ENCODE assay signal across 25 cellular contexts in the genomic region with DNA sequence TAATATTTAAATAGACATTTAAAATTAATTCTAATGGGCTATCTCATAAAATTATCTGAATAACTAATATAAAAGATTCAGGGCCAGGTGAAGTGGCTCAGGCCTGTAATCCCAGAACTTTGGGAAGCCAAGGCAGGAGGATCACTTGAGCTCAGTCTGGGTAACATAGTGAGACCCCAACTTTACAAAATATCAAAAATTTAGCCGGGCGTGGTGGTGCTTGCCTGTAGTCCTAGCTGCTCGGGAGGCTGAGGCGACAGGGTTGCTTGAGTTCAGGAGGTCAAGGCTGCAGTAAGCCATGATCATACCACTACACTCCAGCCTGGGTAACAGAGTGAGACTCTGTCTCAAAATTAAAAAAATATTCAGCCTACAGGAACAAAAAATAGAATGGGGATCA. TPM values are rescaled to one million over a fixed set of nuclear protein-coding genes. Genes with fewer than 3 reads are reported as not detected.
"Had no signal": no experiment of that assay in that cellular context is flagged by ENCODE, and none has a peak within 500 bp of the region (broad histone marks: within the 10 kb centered on the region; RNA-seq: fewer than 3 reads in every experiment).

No MANE protein-coding gene starts in this region.

- H3K27me3 ChIP-seq: breast epithelium, esophagus muscularis mucosa, foreskin keratinocyte, heart left ventricle, left lung, suprapubic skin, tibial artery had no signal

- H3K4me3 ChIP-seq: heart left ventricle, left lung, lower lobe of right lung, smooth muscle cell, suprapubic skin, tibial artery had no signal

- H3K36me3 ChIP-seq: breast epithelium, esophagus muscularis mucosa, heart left ventricle, left lung, lower lobe of right lung, suprapubic skin, tibial artery had no signal

- H3K4me3 Mint-ChIP-seq: activated CD4-positive, alpha-beta T cell treated with anti-CD3 and anti-CD28 coated beads for 36 hours; activated naive CD4-positive, alpha-beta T cell treated with anti-CD3 and anti-CD28 coated beads, Interleukin-2, amount 10 ng/mL, durations not matched to agents 7 days and 5 days; natural killer cell treated with Interleukin-12 subunit alpha and Interleukin-12 subunit beta and Interleukin-15 and Interleukin-18, amount 100 ng/mL, for 72 hours had no signal

- H3K9me3 Mint-ChIP-seq: activated naive CD4-positive, alpha-beta T cell treated with anti-CD3 and anti-CD28 coated beads, Interleukin-2, amount 10 ng/mL, durations not matched to agents 7 days and 5 days; activated naive CD8-positive, alpha-beta T cell treated with anti-CD3 and anti-CD28 coated beads, Interleukin-2, amount 10 ng/mL, durations not matched to agents 7 days and 5 days; natural killer cell treated with Interleukin-12 subunit alpha and Interleukin-12 subunit beta and Interleukin-15 and Interleukin-18, amount 100 ng/mL, for 72 hours; stimulated activated naive B cell treated with anti-CD40 and anti-IgM and Interleukin-4, amounts not matched to agents 10 μg/mL and 1 μg/mL and 100 μg/mL, for 72 hours had no signal

- H3K27ac Mint-ChIP-seq: activated CD4-positive, alpha-beta T cell treated with anti-CD3 and anti-CD28 coated beads for 36 hours; activated naive CD4-positive, alpha-beta T cell treated with anti-CD3 and anti-CD28 coated beads, Interleukin-2, amount 10 ng/mL, durations not matched to agents 7 days and 5 days; activated naive CD8-positive, alpha-beta T cell treated with anti-CD3 and anti-CD28 coated beads, Interleukin-2, amount 10 ng/mL, durations not matched to agents 7 days and 5 days; natural killer cell treated with Interleukin-12 subunit alpha and Interleukin-12 subunit beta and Interleukin-15 and Interleukin-18, amount 100 ng/mL, for 72 hours; stimulated activated naive B cell treated with anti-CD40 and anti-IgM and Interleukin-4, amounts not matched to agents 10 μg/mL and 1 μg/mL and 100 μg/mL, for 72 hours had no signal

- H3K27me3 Mint-ChIP-seq: activated CD4-positive, alpha-beta T cell treated with anti-CD3 and anti-CD28 coated beads for 36 hours had no signal

- H3K4me1 ChIP-seq: breast epithelium, foreskin keratinocyte had no signal

- H3K27ac ChIP-seq: foreskin keratinocyte, left lung, lower lobe of right lung, suprapubic skin, tibial artery had no signal

- DNase-seq: activated CD4-positive, alpha-beta T cell treated with anti-CD3 and anti-CD28 coated beads, Interleukin-2, amount 50 U/mL, for 4 hours; activated CD4-positive, CD25-positive, alpha-beta regulatory T cell; activated effector memory CD4-positive, alpha-beta T cell treated with Interleukin-2 at 50 U/mL for 16 hours; activated naive CD8-positive, alpha-beta T cell treated with anti-CD3 and anti-CD28 coated beads, Interleukin-2, amount 10 ng/mL, durations not matched to agents 7 days and 5 days; heart left ventricle; left lung; lower lobe of right lung; posterior cingulate gyrus; stimulated activated CD4-positive, alpha-beta T cell treated with anti-CD3 and anti-CD28 coated beads, Interleukin-15, amount 100 ng/mL, for 24 hours; stimulated activated CD4-positive, alpha-beta T cell treated with anti-CD3 and anti-CD28 coated beads, Interleukin-2, amount 100 ng/mL, for 24 hours; stimulated activated naive B cell treated with anti-CD40 and anti-IgM and Interleukin-4, amounts not matched to agents 10 μg/mL and 1 μg/mL and 100 μg/mL, for 72 hours had no signal

- H3K9me3 ChIP-seq: breast epithelium, esophagus muscularis mucosa, heart left ventricle, left lung, lower lobe of right lung, suprapubic skin, tibial artery had no signal

- H3K36me3 Mint-ChIP-seq: activated naive CD4-positive, alpha-beta T cell treated with anti-CD3 and anti-CD28 coated beads, Interleukin-2, amount 10 ng/mL, durations not matched to agents 7 days and 5 days; activated naive CD8-positive, alpha-beta T cell treated with anti-CD3 and anti-CD28 coated beads, Interleukin-2, amount 10 ng/mL, durations not matched to agents 7 days and 5 days; natural killer cell treated with Interleukin-12 subunit alpha and Interleukin-12 subunit beta and Interleukin-15 and Interleukin-18, amount 100 ng/mL, for 72 hours had no signal

RNA-seq across cellular contexts. Expression of gene NOBOX, which starts 12.5 kb away (rescaled TPM):
- total RNA-seq: activated CD4-positive, alpha-beta T cell treated with anti-CD3 and anti-CD28 coated beads for 36 hours; activated naive CD8-positive, alpha-beta T cell treated with anti-CD3 and anti-CD28 coated beads, Interleukin-2, amount 10 ng/mL, durations not matched to agents 7 days and 5 days; breast epithelium; esophagus muscularis mucosa; foreskin keratinocyte; heart left ventricle; left lung; lower lobe of right lung; mononuclear cell; myocyte; natural killer cell treated with Interleukin-12 subunit alpha and Interleukin-12 subunit beta and Interleukin-15 and Interleukin-18, amount 100 ng/mL, for 72 hours; omental fat pad; renal cortical epithelial cell; smooth muscle cell; suprapubic skin; urinary bladder had no signal
- polyA plus RNA-seq: foreskin keratinocyte, heart left ventricle, smooth muscle cell, urinary bladder had no signal
